In genomic region chr17:55689672-55690071, GRCh38 we compare ENCODE assay signal across 22 cellular contexts. TPM values are rescaled to one million over a fixed set of nuclear protein-coding genes. Genes with fewer than 3 reads are reported as not detected.
"Had no signal": no experiment of that assay in that cellular context is flagged by ENCODE, and none has a peak within 500 bp of the region (broad histone marks: within the 10 kb centered on the region; RNA-seq: fewer than 3 reads in every experiment).

No MANE protein-coding gene starts in this region.

- H3K36me3 ChIP-seq: ascending aorta, cardiac muscle cell, MG63, Peyer's patch had no signal

- H3K9me3 ChIP-seq: ascending aorta, MG63, Peyer's patch had no signal

- DNase-seq: activated CD4-positive, alpha-beta T cell treated with anti-CD3 and anti-CD28 coated beads, Interleukin-2, amount 10 ng/mL, durations not matched to agents 24 days and 14 days; activated CD4-positive, alpha-beta T cell treated with anti-CD3 and anti-CD28 coated beads, Interleukin-2, amount 50 U/mL, for 4 hours; activated CD8-positive, alpha-beta T cell treated with anti-CD3 and anti-CD28 coated beads, Interleukin-2, amount 10 ng/mL, durations not matched to agents 7 days and 5 days; activated gamma-delta T cell; activated naive CD4-positive, alpha-beta T cell treated with Interleukin-2 at 50 U/mL for 16 hours; activated naive CD8-positive, alpha-beta T cell treated with anti-CD3 and anti-CD28 coated beads, Interleukin-2, amount 10 ng/mL, durations not matched to agents 7 days and 5 days; activated T-cell treated with anti-CD3 and anti-CD28 coated beads, Interleukin-2, amount 50 U/mL, for 24 hours; amygdala; Kasumi-1; MG63; NCI-H1048; NCI-H1436 treated with DMSO at 0.1 percent for 48 hours; NCI-H2029; NCI-H345; NCI-H524 treated with DMSO at 0.1 percent for 48 hours; NCI-H748 treated with DMSO at 0.1 percent for 48 hours; PC-3; Peyer's patch; SHP77 treated with DMSO at 0.1 percent for 48 hours had no signal

- H3K4me3 ChIP-seq: ascending aorta, cardiac muscle cell, MG63, Peyer's patch had no signal

- H3K27me3 ChIP-seq: ascending aorta, cardiac muscle cell, MG63, Peyer's patch had no signal

- H3K27ac ChIP-seq: ascending aorta, cardiac muscle cell, Peyer's patch had no signal

- H3K4me1 ChIP-seq: ascending aorta, Peyer's patch had no signal

RNA-seq across cellular contexts. Expression of gene TMEM100, which starts 33.0 kb away (rescaled TPM):
- total RNA-seq: activated CD4-positive, alpha-beta T cell treated with anti-CD3 and anti-CD28 coated beads, Interleukin-2, amount 10 ng/mL, durations not matched to agents 24 days and 14 days; activated CD8-positive, alpha-beta T cell treated with anti-CD3 and anti-CD28 coated beads, Interleukin-2, amount 10 ng/mL, durations not matched to agents 7 days and 5 days; activated naive CD8-positive, alpha-beta T cell treated with anti-CD3 and anti-CD28 coated beads, Interleukin-2, amount 10 ng/mL, durations not matched to agents 7 days and 5 days; activated T-helper 2 cell treated with anti-CD3 and anti-CD28 coated beads, Interferon-gamma antibody, Interleukin-2, Interleukin-4, amounts not matched to agents 10 μg/mL and 5 μg/mL and 100 μg/mL, durations not matched to agents 14 hours and 24 hours and 36 hours; PC-3 had no signal
- polyA plus RNA-seq: cardiac muscle cell had no signal
